In the genomic region with DNA sequence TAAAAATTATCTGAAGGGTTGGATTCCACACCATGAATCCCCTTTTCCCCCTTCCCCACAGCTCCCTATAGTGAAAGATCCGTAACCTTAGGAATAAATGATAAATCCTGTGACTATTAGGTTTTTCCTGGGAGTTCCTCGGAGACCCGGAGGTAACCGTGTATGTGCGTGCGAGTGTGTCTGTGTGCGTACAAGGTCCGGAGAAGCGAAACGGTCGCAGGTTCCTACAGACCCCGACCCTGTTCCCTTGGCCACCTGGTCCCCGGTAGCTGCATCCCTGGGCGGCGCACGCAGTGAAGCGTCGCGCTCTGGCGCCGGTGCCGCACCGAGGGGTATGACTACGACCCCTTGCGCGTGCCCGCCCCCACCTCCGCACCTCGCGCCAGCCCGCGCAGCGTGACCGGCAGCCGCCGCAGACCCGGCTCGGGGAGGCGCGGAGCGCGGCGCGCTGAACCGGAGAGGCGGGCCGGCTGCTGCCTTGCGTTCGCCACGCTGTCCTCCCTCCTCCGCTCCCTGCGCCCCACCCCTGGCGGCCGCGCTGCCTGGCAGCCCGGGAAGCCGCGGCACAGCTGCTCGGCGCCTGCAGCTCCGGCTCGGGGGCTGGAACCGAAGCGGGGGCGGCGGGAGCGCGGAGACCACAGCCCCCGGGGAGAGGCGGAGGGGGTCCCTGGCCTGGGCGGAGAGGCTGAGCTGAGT, we compare ENCODE assay signal across 1 cellular context.
TF ChIP-seq lines count a peak whose summit lies in the region.

A gene with protein sequence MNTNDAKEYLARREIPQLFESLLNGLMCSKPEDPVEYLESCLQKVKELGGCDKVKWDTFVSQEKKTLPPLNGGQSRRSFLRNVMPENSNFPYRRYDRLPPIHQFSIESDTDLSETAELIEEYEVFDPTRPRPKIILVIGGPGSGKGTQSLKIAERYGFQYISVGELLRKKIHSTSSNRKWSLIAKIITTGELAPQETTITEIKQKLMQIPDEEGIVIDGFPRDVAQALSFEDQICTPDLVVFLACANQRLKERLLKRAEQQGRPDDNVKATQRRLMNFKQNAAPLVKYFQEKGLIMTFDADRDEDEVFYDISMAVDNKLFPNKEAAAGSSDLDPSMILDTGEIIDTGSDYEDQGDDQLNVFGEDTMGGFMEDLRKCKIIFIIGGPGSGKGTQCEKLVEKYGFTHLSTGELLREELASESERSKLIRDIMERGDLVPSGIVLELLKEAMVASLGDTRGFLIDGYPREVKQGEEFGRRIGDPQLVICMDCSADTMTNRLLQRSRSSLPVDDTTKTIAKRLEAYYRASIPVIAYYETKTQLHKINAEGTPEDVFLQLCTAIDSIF (plus strand): TSS at position 529 of the 696 bp plus-strand sequence. CDS start 295 bp downstream, outside the sequence.

TF ChIP-seq in WTC11, 78 proteins besides CTCF, POLR2A, EP300 and RAD21 (continued from another document):
- TF ChIP-seq, protein P1, sequence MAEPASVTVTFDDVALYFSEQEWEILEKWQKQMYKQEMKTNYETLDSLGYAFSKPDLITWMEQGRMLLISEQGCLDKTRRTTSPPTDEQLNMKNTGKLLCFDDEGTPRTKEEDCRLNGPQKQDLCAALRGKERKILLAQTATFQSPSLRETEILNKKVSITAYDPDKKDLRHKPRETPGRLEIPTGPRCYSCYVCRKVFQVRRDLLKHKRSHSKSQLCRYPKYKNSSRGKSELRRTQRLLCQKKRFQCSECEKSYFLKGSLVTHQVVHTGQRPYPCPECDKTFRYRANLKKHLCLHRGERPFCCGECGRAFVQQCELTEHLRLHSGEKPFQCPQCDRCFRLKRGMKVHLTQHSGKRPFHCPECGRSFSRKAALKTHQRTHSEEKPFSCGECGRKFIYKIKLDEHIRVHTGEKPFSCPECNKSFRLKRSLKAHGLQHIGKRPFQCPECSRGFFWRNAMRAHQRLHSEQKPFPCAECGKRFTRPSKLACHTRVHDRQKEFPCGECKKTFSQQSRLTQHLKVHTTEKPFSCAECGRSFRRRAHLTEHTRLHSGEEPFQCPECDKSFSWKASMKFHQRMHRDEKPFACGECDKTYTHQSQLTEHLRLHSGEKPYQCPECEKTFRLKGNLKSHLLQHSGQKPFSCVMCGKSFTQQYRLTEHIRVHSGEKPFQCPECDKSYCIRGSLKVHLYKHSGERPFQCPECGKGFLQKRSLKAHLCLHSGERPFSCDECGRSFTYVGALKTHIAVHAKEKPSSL (CRISPR knock-in tag; conservative IDR thresholded peaks at IDR 0.05) = no peak
- TF ChIP-seq GABPB1 (CRISPR knock-in tag; IDR thresholded peaks at IDR 0.05) (no peak), TP53 (CRISPR knock-in tag; IDR thresholded peaks at IDR 0.05) (peak; percentile 83; the same call in 1 of the 2 replicates), PRRX2 (CRISPR knock-in tag; IDR thresholded peaks at IDR 0.05) (no peak)
- TF ChIP-seq, protein P2, sequence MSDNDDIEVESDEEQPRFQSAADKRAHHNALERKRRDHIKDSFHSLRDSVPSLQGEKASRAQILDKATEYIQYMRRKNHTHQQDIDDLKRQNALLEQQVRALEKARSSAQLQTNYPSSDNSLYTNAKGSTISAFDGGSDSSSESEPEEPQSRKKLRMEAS (CRISPR knock-in tag; IDR thresholded peaks at IDR 0.05) = peak; percentile 23; the same call in 1 of the 2 replicates
- TF ChIP-seq, protein P3, sequence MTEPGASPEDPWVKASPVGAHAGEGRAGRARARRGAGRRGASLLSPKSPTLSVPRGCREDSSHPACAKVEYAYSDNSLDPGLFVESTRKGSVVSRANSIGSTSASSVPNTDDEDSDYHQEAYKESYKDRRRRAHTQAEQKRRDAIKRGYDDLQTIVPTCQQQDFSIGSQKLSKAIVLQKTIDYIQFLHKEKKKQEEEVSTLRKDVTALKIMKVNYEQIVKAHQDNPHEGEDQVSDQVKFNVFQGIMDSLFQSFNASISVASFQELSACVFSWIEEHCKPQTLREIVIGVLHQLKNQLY (CRISPR knock-in tag; IDR thresholded peaks at IDR 0.05) = no peak
TF ChIP-seq in WTC11: peak in this region for 10.
